1 cellular context compared by ENCODE assay signal in genomic region chr16:18925306-18926188, GRCh38.
TF ChIP-seq lines count a peak whose summit lies in the region.
"Not testable (repeated sequence)": the region's sequence is repeated elsewhere in the genome, so short reads cannot be mapped to it uniquely, and the experiment has no call there.

No MANE protein-coding gene starts in this region.

TF ChIP-seq in HepG2, 621 proteins besides CTCF, POLR2A, EP300 and RAD21 (continued from another document):
- TF ChIP-seq ZNF674 (CRISPR knock-in tag; IDR thresholded peaks at IDR 0.05; ENCODE audit: low read depth) (peak; percentile 41; the same call in 1 of the 2 replicates), ZNF75D (CRISPR knock-in tag; IDR thresholded peaks at IDR 0.05; ENCODE audit: borderline replicate concordance) (0 out of 2 replicates have a peak, but pooled peaks have one; percentile 32), KLF12 (CRISPR knock-in tag; IDR thresholded peaks at IDR 0.05; ENCODE audit: borderline replicate concordance) (0 out of 2 replicates have a peak, but pooled peaks have one; percentile 73), SOX13 (CRISPR knock-in tag; conservative IDR thresholded peaks at IDR 0.05 in 1 of 2, IDR thresholded peaks at IDR 0.05 in 1 of 2) (0 out of 4 replicates have a peak, but pooled peaks of 1 of the 2 experiments have one; percentile 5), SAP130 (CRISPR knock-in tag; IDR thresholded peaks at IDR 0.05; ENCODE audit: low read depth) (peak; percentile 55), CHCHD3 (CRISPR knock-in tag; IDR thresholded peaks at IDR 0.05) (peak; percentile 49; the same call in 1 of the 2 replicates), HBP1 (CRISPR knock-in tag; IDR thresholded peaks at IDR 0.05; ENCODE audit: low read depth) (0 out of 2 replicates have a peak, but pooled peaks have one; percentile 20), EEA1 (CRISPR knock-in tag; IDR thresholded peaks at IDR 0.05; ENCODE audit: borderline replicate concordance) (0 out of 2 replicates have a peak, but pooled peaks have one; percentile 45), MTF2 (CRISPR knock-in tag; IDR thresholded peaks at IDR 0.05; ENCODE audit: borderline replicate concordance) (0 out of 2 replicates have a peak, but pooled peaks have one; percentile 23), SRSF1 (optimal IDR thresholded peaks at IDR 0.05; ENCODE audit: low read depth, low read length) (peak; percentile 0), PITX1 (CRISPR knock-in tag; IDR thresholded peaks at IDR 0.05) (0 out of 2 replicates have a peak, but pooled peaks have one; percentile 8), ZFY (CRISPR knock-in tag; IDR thresholded peaks at IDR 0.05) (peak; percentile 87), ATF7-NPFF (CRISPR knock-in tag; IDR thresholded peaks at IDR 0.05; ENCODE audit: low read depth) (0 out of 2 replicates have a peak, but pooled peaks have one; percentile 11), KMT2A (CRISPR knock-in tag; IDR thresholded peaks at IDR 0.05) (0 out of 2 replicates have a peak, but pooled peaks have one; percentile 34), ZNF7 (CRISPR knock-in tag; IDR thresholded peaks at IDR 0.05) (0 out of 2 replicates have a peak, but pooled peaks have one; percentile 2), CAMTA2 (CRISPR knock-in tag; IDR thresholded peaks at IDR 0.05; ENCODE audit: borderline replicate concordance) (0 out of 2 replicates have a peak, but pooled peaks have one; percentile 14), ELF3 (CRISPR knock-in tag; IDR thresholded peaks at IDR 0.05) (peak; percentile 6; the same call in 1 of the 2 replicates)
- TF ChIP-seq SOX13 (IDR thresholded peaks at IDR 0.05) = not testable (repeated sequence)
- TF ChIP-seq, protein P1, sequence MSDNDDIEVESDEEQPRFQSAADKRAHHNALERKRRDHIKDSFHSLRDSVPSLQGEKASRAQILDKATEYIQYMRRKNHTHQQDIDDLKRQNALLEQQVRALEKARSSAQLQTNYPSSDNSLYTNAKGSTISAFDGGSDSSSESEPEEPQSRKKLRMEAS (IDR thresholded peaks at IDR 0.05) = 0 out of 2 replicates have a peak, but pooled peaks have one; percentile 21
- TF ChIP-seq, protein P2, sequence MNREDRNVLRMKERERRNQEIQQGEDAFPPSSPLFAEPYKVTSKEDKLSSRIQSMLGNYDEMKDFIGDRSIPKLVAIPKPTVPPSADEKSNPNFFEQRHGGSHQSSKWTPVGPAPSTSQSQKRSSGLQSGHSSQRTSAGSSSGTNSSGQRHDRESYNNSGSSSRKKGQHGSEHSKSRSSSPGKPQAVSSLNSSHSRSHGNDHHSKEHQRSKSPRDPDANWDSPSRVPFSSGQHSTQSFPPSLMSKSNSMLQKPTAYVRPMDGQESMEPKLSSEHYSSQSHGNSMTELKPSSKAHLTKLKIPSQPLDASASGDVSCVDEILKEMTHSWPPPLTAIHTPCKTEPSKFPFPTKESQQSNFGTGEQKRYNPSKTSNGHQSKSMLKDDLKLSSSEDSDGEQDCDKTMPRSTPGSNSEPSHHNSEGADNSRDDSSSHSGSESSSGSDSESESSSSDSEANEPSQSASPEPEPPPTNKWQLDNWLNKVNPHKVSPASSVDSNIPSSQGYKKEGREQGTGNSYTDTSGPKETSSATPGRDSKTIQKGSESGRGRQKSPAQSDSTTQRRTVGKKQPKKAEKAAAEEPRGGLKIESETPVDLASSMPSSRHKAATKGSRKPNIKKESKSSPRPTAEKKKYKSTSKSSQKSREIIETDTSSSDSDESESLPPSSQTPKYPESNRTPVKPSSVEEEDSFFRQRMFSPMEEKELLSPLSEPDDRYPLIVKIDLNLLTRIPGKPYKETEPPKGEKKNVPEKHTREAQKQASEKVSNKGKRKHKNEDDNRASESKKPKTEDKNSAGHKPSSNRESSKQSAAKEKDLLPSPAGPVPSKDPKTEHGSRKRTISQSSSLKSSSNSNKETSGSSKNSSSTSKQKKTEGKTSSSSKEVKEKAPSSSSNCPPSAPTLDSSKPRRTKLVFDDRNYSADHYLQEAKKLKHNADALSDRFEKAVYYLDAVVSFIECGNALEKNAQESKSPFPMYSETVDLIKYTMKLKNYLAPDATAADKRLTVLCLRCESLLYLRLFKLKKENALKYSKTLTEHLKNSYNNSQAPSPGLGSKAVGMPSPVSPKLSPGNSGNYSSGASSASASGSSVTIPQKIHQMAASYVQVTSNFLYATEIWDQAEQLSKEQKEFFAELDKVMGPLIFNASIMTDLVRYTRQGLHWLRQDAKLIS (CRISPR knock-in tag; IDR thresholded peaks at IDR 0.05) = 0 out of 2 replicates have a peak, but pooled peaks have one; percentile 32
- TF ChIP-seq, protein P3, sequence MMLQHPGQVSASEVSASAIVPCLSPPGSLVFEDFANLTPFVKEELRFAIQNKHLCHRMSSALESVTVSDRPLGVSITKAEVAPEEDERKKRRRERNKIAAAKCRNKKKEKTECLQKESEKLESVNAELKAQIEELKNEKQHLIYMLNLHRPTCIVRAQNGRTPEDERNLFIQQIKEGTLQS (CRISPR knock-in tag; IDR thresholded peaks at IDR 0.05) = 0 out of 2 replicates have a peak, but pooled peaks have one; percentile 3
- TF ChIP-seq, protein P4, sequence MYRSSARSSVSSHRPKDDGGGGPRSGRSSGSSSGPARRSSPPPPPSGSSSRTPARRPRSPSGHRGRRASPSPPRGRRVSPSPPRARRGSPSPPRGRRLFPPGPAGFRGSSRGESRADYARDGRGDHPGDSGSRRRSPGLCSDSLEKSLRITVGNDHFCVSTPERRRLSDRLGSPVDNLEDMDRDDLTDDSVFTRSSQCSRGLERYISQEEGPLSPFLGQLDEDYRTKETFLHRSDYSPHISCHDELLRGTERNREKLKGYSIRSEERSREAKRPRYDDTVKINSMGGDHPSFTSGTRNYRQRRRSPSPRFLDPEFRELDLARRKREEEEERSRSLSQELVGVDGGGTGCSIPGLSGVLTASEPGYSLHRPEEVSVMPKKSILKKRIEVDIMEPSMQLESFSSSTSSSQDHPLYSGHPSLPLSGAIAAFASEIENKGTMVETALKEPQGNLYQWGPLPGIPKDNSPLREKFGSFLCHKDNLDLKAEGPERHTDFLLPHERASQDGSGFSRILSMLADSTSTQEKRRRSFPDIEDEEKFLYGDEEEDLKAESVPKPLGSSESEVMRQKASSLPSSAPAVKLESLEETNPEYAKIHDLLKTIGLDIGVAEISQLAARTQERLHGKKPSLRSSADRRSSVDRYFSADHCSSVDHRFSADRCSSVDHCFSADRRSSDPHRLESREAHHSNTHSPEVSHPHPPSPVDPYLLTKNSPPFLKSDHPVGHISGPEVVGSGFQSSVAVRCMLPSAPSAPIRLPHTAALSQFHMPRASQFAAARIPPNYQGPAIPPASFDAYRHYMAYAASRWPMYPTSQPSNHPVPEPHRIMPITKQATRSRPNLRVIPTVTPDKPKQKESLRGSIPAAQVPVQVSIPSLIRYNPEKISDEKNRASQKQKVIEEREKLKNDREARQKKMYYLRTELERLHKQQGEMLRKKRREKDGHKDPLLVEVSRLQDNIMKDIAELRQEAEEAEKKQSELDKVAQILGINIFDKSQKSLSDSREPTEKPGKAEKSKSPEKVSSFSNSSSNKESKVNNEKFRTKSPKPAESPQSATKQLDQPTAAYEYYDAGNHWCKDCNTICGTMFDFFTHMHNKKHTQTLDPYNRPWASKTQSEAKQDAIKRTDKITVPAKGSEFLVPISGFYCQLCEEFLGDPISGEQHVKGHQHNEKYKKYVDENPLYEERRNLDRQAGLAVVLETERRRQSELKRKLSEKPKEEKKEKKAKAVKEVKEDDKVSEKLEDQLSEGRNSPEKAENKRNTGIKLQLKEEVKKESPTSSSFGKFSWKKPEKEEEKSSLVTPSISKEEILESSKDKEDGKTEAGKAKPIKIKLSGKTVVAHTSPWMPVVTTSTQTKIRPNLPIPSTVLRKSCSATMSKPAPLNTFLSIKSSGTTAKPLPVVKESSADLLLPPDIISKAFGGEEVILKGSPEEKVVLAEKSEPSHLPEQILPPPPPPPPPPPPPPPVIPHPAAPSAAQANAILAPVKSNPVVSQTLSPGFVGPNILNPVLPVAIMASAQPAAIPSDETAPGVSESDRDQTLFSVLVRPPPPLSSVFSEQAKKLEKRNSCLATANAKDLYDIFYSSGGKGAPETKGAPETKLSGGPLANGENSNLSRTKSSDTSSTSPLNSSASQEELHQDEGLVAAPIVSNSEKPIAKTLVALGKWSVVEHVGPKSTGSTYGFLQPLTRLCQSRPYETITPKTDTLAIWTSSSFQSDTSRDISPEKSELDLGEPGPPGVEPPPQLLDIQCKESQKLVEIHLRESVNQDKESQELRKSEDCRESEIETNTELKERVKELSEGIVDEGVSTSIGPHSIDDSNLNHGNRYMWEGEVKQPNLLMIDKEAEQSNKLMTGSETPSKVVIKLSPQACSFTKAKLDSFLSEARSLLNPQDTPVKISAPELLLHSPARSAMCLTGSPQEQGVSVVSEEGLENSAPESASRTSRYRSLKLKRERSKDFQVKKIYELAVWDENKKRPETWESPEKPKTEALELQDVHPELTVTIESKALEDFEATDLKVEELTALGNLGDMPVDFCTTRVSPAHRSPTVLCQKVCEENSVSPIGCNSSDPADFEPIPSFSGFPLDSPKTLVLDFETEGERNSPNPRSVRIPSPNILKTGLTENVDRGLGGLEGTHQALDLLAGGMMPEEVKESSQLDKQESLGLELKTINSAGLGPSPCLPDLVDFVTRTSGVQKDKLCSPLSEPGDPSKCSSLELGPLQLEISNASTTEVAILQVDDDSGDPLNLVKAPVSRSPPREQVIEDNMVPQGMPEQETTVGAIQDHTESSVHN (CRISPR knock-in tag; IDR thresholded peaks at IDR 0.05) = 0 out of 2 replicates have a peak, but pooled peaks have one; percentile 0
- TF ChIP-seq, protein P5, sequence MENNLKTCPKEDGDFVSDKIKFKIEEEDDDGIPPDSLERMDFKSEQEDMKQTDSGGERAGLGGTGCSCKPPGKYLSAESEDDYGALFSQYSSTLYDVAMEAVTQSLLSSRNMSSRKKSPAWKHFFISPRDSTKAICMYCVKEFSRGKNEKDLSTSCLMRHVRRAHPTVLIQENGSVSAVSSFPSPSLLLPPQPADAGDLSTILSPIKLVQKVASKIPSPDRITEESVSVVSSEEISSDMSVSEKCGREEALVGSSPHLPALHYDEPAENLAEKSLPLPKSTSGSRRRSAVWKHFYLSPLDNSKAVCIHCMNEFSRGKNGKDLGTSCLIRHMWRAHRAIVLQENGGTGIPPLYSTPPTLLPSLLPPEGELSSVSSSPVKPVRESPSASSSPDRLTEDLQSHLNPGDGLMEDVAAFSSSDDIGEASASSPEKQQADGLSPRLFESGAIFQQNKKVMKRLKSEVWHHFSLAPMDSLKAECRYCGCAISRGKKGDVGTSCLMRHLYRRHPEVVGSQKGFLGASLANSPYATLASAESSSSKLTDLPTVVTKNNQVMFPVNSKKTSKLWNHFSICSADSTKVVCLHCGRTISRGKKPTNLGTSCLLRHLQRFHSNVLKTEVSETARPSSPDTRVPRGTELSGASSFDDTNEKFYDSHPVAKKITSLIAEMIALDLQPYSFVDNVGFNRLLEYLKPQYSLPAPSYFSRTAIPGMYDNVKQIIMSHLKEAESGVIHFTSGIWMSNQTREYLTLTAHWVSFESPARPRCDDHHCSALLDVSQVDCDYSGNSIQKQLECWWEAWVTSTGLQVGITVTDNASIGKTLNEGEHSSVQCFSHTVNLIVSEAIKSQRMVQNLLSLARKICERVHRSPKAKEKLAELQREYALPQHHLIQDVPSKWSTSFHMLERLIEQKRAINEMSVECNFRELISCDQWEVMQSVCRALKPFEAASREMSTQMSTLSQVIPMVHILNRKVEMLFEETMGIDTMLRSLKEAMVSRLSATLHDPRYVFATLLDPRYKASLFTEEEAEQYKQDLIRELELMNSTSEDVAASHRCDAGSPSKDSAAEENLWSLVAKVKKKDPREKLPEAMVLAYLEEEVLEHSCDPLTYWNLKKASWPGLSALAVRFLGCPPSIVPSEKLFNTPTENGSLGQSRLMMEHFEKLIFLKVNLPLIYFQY (CRISPR knock-in tag; IDR thresholded peaks at IDR 0.05; ENCODE audit: borderline replicate concordance) = peak; percentile 32; the same call in 1 of the 2 replicates
